14 cellular contexts compared by ENCODE assay signal in genomic region chr11:35526370-35526792, GRCh38. TPM values are rescaled to one million over a fixed set of nuclear protein-coding genes. Genes with fewer than 3 reads are reported as not detected.
A peak's percentile ranks its signal among the peaks of the same experiment; 100 is the strongest.
DNase-seq lines count a peak whose midpoint lies in the region; ATAC-seq and TF ChIP-seq lines count a peak whose summit lies in the region.
"Had no signal": no experiment of that assay in that cellular context is flagged by ENCODE, and none has a peak within 500 bp of the region (broad histone marks: within the 10 kb centered on the region; RNA-seq: fewer than 3 reads in every experiment).

No MANE protein-coding gene starts in this region.

- DNase-seq in EH (ENCODE audit: low read depth) (peak; percentile 39), HT1080 (ENCODE audit: low read depth) (peak; percentile 63), choroid plexus epithelial cell (ENCODE audit: low read depth) (peak; percentile 60), midbrain (lab: John Stamatoyannopoulos, UW) (peak; percentile 16), HuH-7 (ENCODE audit: low spot score) (no peak)
- DNase-seq: activated CD4-positive, alpha-beta T cell treated with anti-CD3 and anti-CD28 coated beads, Interleukin-2, amount 50 U/mL, for 48 hours; CD8-positive, alpha-beta memory T cell; heart left ventricle; NCI-H1092; stimulated activated CD4-positive, alpha-beta T cell treated with anti-CD3 and anti-CD28 coated beads, Interleukin-1b, Interleukin-23, amount 100 ng/mL, for 48 hours; T-helper 1 cell had no signal

- ATAC-seq in GM19324 (IDR thresholded peaks at IDR 0.05; ENCODE audit: low FRiP score, unreplicated experiment) (no peak), GM18519 (IDR thresholded peaks at IDR 0.05; ENCODE audit: low FRiP score, unreplicated experiment) (no peak), GM18867 (IDR thresholded peaks at IDR 0.05; ENCODE audit: unreplicated experiment) (no peak)

- peak overlapping the region; percentile 67 for H3K4me3 ChIP-seq in choroid plexus epithelial cell (ENCODE audit: low read depth, low read length)

- no peak for TF ChIP-seq CTCF in choroid plexus epithelial cell (conservative IDR thresholded peaks at IDR 0.05; ENCODE audit: low read depth, low read length)

RNA-seq across cellular contexts. Expression of gene PAMR1, which starts 1.0 kb away (rescaled TPM):
- not detected in 2 replicates for total RNA-seq in HT1080 (2014; rRNA removed; shearing (Covaris generic))
- 0.08 and 0.17 TPM in 2 replicates for polyA plus RNA-seq in HT1080 (2015; cell fraction: cytosol; rRNA removed)
- 0.25 and 0.56 TPM in 2 replicates for polyA plus RNA-seq in HT1080 (2015; cell fraction: nucleus; rRNA removed)
- total RNA-seq: CD8-positive, alpha-beta memory T cell had no signal
- polyA plus RNA-seq: CD8-positive, alpha-beta memory T cell had no signal
